Comparison of ENCODE assay signal across 1 cellular context in genomic region chr9:127292415-127292814, GRCh38.
TF ChIP-seq lines count a peak whose summit lies in the region.

No MANE protein-coding gene starts in this region.

TF ChIP-seq in HepG2, 621 proteins besides CTCF, POLR2A, EP300 and RAD21:
- TF ChIP-seq ZSCAN5A (CRISPR knock-in tag; IDR thresholded peaks at IDR 0.05; ENCODE audit: borderline replicate concordance) (no peak), SRSF9 (IDR thresholded peaks at IDR 0.05; ENCODE audit: borderline replicate concordance, insufficient read depth, low read depth, low read length, poor library complexity, severe bottlenecking) (no peak), KMT2B (CRISPR knock-in tag; IDR thresholded peaks at IDR 0.05) (no peak), ZNF761 (CRISPR knock-in tag; conservative IDR thresholded peaks at IDR 0.05) (no peak), ZNF260 (CRISPR knock-in tag; IDR thresholded peaks at IDR 0.05; ENCODE audit: borderline replicate concordance, low read depth) (no peak), ZNF644 (CRISPR knock-in tag; IDR thresholded peaks at IDR 0.05; ENCODE audit: low read depth) (no peak), ZNF589 (CRISPR knock-in tag; conservative IDR thresholded peaks at IDR 0.05) (no peak), MED8 (CRISPR knock-in tag; IDR thresholded peaks at IDR 0.05; ENCODE audit: insufficient replicate concordance) (no peak), SIX4 (CRISPR knock-in tag; IDR thresholded peaks at IDR 0.05) (no peak), SRSF4 (IDR thresholded peaks at IDR 0.05; ENCODE audit: low read depth, low read length, poor library complexity, severe bottlenecking) (no peak), ZNF557 (CRISPR knock-in tag; IDR thresholded peaks at IDR 0.05) (no peak), TBP (CRISPR knock-in tag; IDR thresholded peaks at IDR 0.05) (no peak), ZNF337 (CRISPR knock-in tag; IDR thresholded peaks at IDR 0.05; ENCODE audit: borderline replicate concordance, low read depth) (no peak), RBM22 (optimal IDR thresholded peaks at IDR 0.05; ENCODE audit: low read length) (no peak), ZNF33B (CRISPR knock-in tag; IDR thresholded peaks at IDR 0.05) (no peak), SNAPC2 (CRISPR knock-in tag; IDR thresholded peaks at IDR 0.05) (no peak), AHDC1 (CRISPR knock-in tag; IDR thresholded peaks at IDR 0.05; ENCODE audit: borderline replicate concordance) (no peak), ZNF510 (CRISPR knock-in tag; IDR thresholded peaks at IDR 0.05; ENCODE audit: low read depth) (no peak)
